In genomic region chr20:37384683-37385174, GRCh38 we compare ENCODE assay signal across 8 cellular contexts. TPM values are rescaled to one million over a fixed set of nuclear protein-coding genes. Genes with fewer than 3 reads are reported as not detected.
DNase-seq lines count a peak whose midpoint lies in the region; ATAC-seq and TF ChIP-seq lines count a peak whose summit lies in the region.

No MANE protein-coding gene starts in this region.

- peaks cover 17% of the 10 kb centered on the region for H3K4me1 ChIP-seq in RWPE2 (ENCODE audit: insufficient read depth, poor library complexity, severe bottlenecking)
- no peaks in the 10 kb centered on the region for H3K4me1 ChIP-seq in psoas muscle
- no peaks in the 10 kb centered on the region for H3K4me1 ChIP-seq in urinary bladder (ENCODE audit: insufficient read depth)

- intact Hi-C loops in Right ventricle myocardium superior (cut with DNase I) (loop anchor here (5.0 to 10.0 kb wide), 3 partner anchors 97 to 190 kb away; partner anchors contain the start of gene MANBAL), psoas muscle (cut with DNase I) (loop anchor here (2.0 to 5.0 kb wide), 6 partner anchors 97 to 192 kb away; partner anchors contain the start of gene MANBAL (in 1 of the 2))

- H3K9me3 ChIP-seq in RWPE2 (ENCODE audit: severe bottlenecking) (no peaks in the 10 kb centered on the region), psoas muscle (no peaks in the 10 kb centered on the region)

- TF ChIP-seq CTCF in RWPE2 (IDR thresholded peaks at IDR 0.05; ENCODE audit: poor library complexity, severe bottlenecking) (peak; percentile 99), psoas muscle (IDR thresholded peaks at IDR 0.05) (peak; percentile 95)

- H3K27me3 ChIP-seq in RWPE2 (ENCODE audit: insufficient read depth, poor library complexity, severe bottlenecking) (no peaks in the 10 kb centered on the region), psoas muscle (ENCODE audit: insufficient read depth in 3 of 3, low read length in 2 of 3) (peaks cover 0 to 2% (median 0%) of the 10 kb centered on the region in 3 donors)

- H3K27ac ChIP-seq in RWPE2 (ENCODE audit: poor library complexity, severe bottlenecking) (peak overlapping the region; percentile 73), psoas muscle (no peak overlapping the region), urinary bladder (ENCODE audit: low read depth) (no peak overlapping the region)

- peaks cover 83% of the 10 kb centered on the region for H3K36me3 ChIP-seq in RWPE2 (ENCODE audit: low read depth)
- no peaks in the 10 kb centered on the region for H3K36me3 ChIP-seq in psoas muscle (ENCODE audit: insufficient read depth in 1 of 2, low read depth in 1 of 2)
- no peaks in the 10 kb centered on the region for H3K36me3 ChIP-seq in urinary bladder (ENCODE audit: insufficient read depth)

- 6 to 8% (median 7%) methylated on average over 33 to 39 of the region's 42 CpGs for WGBS in psoas muscle, 3 donors
- 12% methylated on average over 39 of the region's 42 CpGs for WGBS in urinary bladder

- H3K4me3 ChIP-seq in RWPE2 (ENCODE audit: severe bottlenecking) (no peak overlapping the region), psoas muscle (peak overlapping the region; percentile 69), urinary bladder (ENCODE audit: low read depth, low read length) (peak overlapping the region; percentile 31)

- peak; percentile 81 for ATAC-seq in HG02885 (IDR thresholded peaks at IDR 0.05; ENCODE audit: poor library complexity, unreplicated experiment)
- ATAC-seq in RWPE2 (ENCODE audit: low read depth): peak; percentile 10; the same call in 2 of the 3 replicates
- peak; percentile 91 for ATAC-seq in Right ventricle myocardium superior (ENCODE audit: poor library complexity)
- peak; percentile 87 to 96 (median 91) for ATAC-seq in psoas muscle

- peak; percentile 75 for DNase-seq in Daoy (ENCODE audit: low read depth)
- DNase-seq in RWPE2 (ENCODE audit: low spot score): peak; percentile 85
- peak; percentile 80 for DNase-seq in activated gamma-delta T cell treated with Interleukin-2 at 50 U/mL for 16 hours
- peak; percentile 83 for DNase-seq in Right ventricle myocardium superior
- DNase-seq in psoas muscle: peak; percentile 75 to 84
- DNase-seq in GOT3 (lab: John Stamatoyannopoulos, UW): no peak

RNA-seq across cellular contexts. Expression of gene SRC, which starts 38.8 kb away (rescaled TPM):
- total RNA-seq in Daoy (2014; rRNA removed; shearing (Covaris generic)): 7.6 and 9.5 TPM in 2 replicates
- 6.7 TPM for total RNA-seq in Right ventricle myocardium superior
- 1 to 10 TPM; 1.3 to 3.0 (median 1.9) TPM for total RNA-seq in psoas muscle
- 1 to 10 TPM in 1 of 3 donors, under 1 TPM in 2; 0.86 to 1.0 (median 0.97) TPM for polyA plus RNA-seq in psoas muscle
- 26.9 TPM for total RNA-seq in urinary bladder
- 53.2 TPM for polyA plus RNA-seq in urinary bladder

Comparison
In these comparisons a context has a peak if more than half of its experiments do, and no peak if none do; other contexts are left out.
1. ATAC-seq: peak in every context shown above with its lines; median percentile 91 in Right ventricle myocardium superior; 91 in psoas muscle; 81 in HG02885; 10 in RWPE2.